In the genomic region with DNA sequence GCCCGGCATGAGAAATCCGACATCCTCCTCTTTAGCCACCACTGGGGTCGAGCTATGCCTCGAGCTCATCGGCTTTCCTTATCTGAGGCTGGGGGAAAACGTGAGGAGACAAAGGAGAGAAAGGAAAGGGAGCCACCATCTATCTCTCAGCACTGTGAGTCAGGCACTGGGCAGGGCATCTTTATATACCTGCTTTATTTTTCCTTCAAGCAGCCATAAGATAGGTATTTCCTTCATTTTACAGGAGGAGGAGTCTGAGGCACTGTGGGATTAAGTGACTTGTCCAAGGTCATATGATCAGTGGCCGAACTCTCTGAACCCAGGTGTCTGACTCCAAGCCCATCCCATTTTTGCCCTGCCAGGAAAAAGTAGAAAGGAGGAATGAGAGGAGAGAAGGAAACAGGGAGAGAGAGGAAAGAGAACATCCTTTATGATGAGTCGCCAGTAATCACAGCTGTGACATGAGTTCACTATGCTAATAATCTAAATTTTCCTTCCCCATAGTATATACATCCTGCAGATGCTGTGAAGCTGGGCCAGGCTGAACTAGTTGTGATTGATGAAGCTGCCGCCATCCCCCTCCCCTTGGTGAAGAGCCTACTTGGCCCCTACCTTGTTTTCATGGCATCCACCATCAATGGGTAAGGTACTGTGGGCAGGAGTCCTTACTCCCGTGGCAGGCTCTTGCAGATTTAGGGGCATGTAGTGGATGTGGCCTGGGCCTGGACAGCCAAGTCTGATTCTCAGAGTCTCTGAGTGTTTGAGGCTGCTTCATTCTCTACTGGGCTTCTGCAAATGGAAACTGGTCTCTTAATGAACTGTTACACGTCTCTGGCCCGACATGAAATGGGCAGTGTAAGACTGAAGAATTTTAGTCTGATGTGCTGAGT, we compare ENCODE assay signal across 2 cellular contexts.
TF ChIP-seq lines count a peak whose summit lies in the region.

No MANE protein-coding gene starts in this region.

TF ChIP-seq in HepG2, 621 proteins besides CTCF, POLR2A, EP300 and RAD21:
- TF ChIP-seq ZNF274 (CRISPR knock-in tag; IDR thresholded peaks at IDR 0.05), result no peak
- TF ChIP-seq MAFK (conservative IDR thresholded peaks at IDR 0.05 in 1 of 2, IDR thresholded peaks at IDR 0.05 in 1 of 2; ENCODE audit: low read length in 2 of 2), result peak; percentile 20 to 29; a peak in 1 of 4 replicates

TF ChIP-seq in K562, 482 proteins besides CTCF, POLR2A, EP300 and RAD21:
- TF ChIP-seq MTF1 (CRISPR knock-in tag; IDR thresholded peaks at IDR 0.05; ENCODE audit: borderline replicate concordance) (no peak), ATF1 (CRISPR knock-in tag; IDR thresholded peaks at IDR 0.05) (no peak), ATF1 (tag; IDR thresholded peaks at IDR 0.05) (no peak), ZNF316 (IDR thresholded peaks at IDR 0.05) (peak; percentile 22; the same call in 1 of the 2 replicates)
- TF ChIP-seq, protein P1, sequence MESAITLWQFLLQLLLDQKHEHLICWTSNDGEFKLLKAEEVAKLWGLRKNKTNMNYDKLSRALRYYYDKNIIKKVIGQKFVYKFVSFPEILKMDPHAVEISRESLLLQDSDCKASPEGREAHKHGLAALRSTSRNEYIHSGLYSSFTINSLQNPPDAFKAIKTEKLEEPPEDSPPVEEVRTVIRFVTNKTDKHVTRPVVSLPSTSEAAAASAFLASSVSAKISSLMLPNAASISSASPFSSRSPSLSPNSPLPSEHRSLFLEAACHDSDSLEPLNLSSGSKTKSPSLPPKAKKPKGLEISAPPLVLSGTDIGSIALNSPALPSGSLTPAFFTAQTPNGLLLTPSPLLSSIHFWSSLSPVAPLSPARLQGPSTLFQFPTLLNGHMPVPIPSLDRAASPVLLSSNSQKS (CRISPR knock-in tag; IDR thresholded peaks at IDR 0.05), result no peak
- TF ChIP-seq, protein P2, sequence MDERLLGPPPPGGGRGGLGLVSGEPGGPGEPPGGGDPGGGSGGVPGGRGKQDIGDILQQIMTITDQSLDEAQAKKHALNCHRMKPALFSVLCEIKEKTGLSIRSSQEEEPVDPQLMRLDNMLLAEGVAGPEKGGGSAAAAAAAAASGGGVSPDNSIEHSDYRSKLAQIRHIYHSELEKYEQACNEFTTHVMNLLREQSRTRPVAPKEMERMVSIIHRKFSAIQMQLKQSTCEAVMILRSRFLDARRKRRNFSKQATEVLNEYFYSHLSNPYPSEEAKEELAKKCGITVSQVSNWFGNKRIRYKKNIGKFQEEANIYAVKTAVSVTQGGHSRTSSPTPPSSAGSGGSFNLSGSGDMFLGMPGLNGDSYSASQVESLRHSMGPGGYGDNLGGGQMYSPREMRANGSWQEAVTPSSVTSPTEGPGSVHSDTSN (CRISPR knock-in tag; IDR thresholded peaks at IDR 0.05; ENCODE audit: low read depth), result no peak
- TF ChIP-seq, protein P2 (tag; conservative IDR thresholded peaks at IDR 0.05; ENCODE audit: low read depth), result no peak
